15 cellular contexts compared by ENCODE assay signal in genomic region chr10:105291571-105291970, GRCh38.
"Had no signal": no experiment of that assay in that cellular context is flagged by ENCODE, and none has a peak within 500 bp of the region (broad histone marks: within the 10 kb centered on the region; RNA-seq: fewer than 3 reads in every experiment).

No MANE protein-coding gene starts in this region.

- H3K4me3 Mint-ChIP-seq: activated naive CD4-positive, alpha-beta T cell treated with anti-CD3 and anti-CD28 coated beads, Interleukin-2, amount 50 U/mL, for 24 hours; central memory CD8-positive, alpha-beta T cell; dendritic cell treated with granulocyte-macrophage colony-stimulating factor and Interleukin-4, amounts not matched to agents 40 ng/mL and 50 ng/mL, for 4 days; naive thymus-derived CD4-positive, alpha-beta T cell; stimulated activated memory B cell treated with anti-CD40 and anti-IgM and Interleukin-4, amounts not matched to agents 10 μg/mL and 1 μg/mL and 100 μg/mL, for 72 hours had no signal

- H3K36me3 Mint-ChIP-seq: activated naive CD4-positive, alpha-beta T cell treated with anti-CD3 and anti-CD28 coated beads, Interleukin-2, amount 50 U/mL, for 24 hours; stimulated activated memory B cell treated with anti-CD40 and anti-IgM and Interleukin-4, amounts not matched to agents 10 μg/mL and 1 μg/mL and 100 μg/mL, for 72 hours had no signal

- DNase-seq: activated effector memory CD4-positive, alpha-beta T cell treated with Interleukin-2 at 50 U/mL for 16 hours; activated T-cell treated with anti-CD3 and anti-CD28 coated beads, Interleukin-2, amount 50 U/mL, for 1 hour; erythroblast; hippocampal formation; left cardiac atrium; naive thymus-derived CD4-positive, alpha-beta T cell; nucleus accumbens; psoas muscle; spleen; stimulated activated CD4-positive, alpha-beta T cell treated with anti-CD3 and anti-CD28 coated beads, Interleukin-1b, Interleukin-23, amount 100 ng/mL, for 48 hours; transverse colon had no signal

- H3K36me3 ChIP-seq: spleen, transverse colon had no signal

- H3K27me3 ChIP-seq: spleen, transverse colon had no signal

- H3K9me3 ChIP-seq: psoas muscle, transverse colon had no signal

- H3K4me1 ChIP-seq: psoas muscle, spleen, transverse colon had no signal

- H3K27me3 Mint-ChIP-seq: central memory CD8-positive, alpha-beta T cell; dendritic cell treated with granulocyte-macrophage colony-stimulating factor and Interleukin-4, amounts not matched to agents 40 ng/mL and 50 ng/mL, for 4 days; stimulated activated memory B cell treated with anti-CD40 and anti-IgM and Interleukin-4, amounts not matched to agents 10 μg/mL and 1 μg/mL and 100 μg/mL, for 72 hours had no signal

- H3K4me3 ChIP-seq: psoas muscle, spleen, transverse colon had no signal

- H3K4me1 Mint-ChIP-seq: activated naive CD4-positive, alpha-beta T cell treated with anti-CD3 and anti-CD28 coated beads, Interleukin-2, amount 50 U/mL, for 24 hours; central memory CD8-positive, alpha-beta T cell; naive thymus-derived CD4-positive, alpha-beta T cell; stimulated activated memory B cell treated with anti-CD40 and anti-IgM and Interleukin-4, amounts not matched to agents 10 μg/mL and 1 μg/mL and 100 μg/mL, for 72 hours had no signal

- H3K27ac Mint-ChIP-seq: activated naive CD4-positive, alpha-beta T cell treated with anti-CD3 and anti-CD28 coated beads, Interleukin-2, amount 50 U/mL, for 24 hours; dendritic cell treated with granulocyte-macrophage colony-stimulating factor and Interleukin-4, amounts not matched to agents 40 ng/mL and 50 ng/mL, for 4 days; naive thymus-derived CD4-positive, alpha-beta T cell; stimulated activated memory B cell treated with anti-CD40 and anti-IgM and Interleukin-4, amounts not matched to agents 10 μg/mL and 1 μg/mL and 100 μg/mL, for 72 hours had no signal
